8 cellular contexts compared by ENCODE assay signal in the genomic region with DNA sequence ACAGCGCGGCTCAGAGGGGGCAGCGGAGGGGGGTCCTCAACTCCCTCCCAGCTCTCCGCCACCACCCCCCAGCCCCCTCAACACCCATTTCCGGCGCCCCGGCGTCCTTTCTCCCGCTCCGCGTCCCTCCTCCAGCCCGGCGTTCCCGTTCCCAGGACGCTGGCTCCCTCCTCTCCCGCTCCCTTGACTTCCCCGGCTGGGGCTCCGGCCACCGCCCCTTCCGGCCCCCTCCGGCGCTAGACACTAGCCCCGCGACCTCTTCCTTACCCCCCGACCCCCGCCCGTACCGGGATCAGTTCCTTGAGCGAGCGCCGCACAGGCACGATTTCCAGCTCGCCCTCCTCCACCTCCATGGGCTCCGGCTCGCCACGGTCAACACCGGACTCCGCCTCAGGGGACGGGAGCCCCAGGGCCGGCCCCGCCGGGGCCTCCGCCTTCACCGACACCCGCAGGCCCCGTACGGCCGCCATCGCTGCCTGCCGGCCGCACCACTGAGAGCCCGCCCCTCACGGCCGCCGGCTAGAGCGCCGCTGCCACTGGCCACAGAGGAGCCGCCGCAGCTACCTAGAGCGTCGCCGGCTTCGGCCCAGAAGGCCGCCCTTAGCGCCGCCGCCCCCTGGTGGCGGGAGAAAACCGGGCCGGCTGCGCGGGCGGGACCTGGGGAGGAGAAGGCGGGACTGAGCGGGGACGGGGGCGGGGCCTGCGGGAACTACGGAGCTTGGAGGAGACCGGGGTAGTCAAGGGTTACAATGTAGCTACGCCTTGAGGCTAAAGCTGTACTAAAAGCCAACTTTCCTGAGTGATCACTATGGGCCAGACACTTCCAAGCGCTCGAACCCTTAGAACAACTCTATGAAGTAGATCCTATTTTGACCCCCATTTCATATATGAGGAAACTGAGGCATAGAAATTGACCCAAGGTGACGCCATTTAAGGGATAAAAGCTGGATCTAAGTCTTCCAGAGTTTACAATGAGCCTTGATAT. TPM values are rescaled to one million over a fixed set of nuclear protein-coding genes. Genes with fewer than 3 reads are reported as not detected.
DNase-seq lines count a peak whose midpoint lies in the region; ATAC-seq and TF ChIP-seq lines count a peak whose summit lies in the region.

A gene with protein sequence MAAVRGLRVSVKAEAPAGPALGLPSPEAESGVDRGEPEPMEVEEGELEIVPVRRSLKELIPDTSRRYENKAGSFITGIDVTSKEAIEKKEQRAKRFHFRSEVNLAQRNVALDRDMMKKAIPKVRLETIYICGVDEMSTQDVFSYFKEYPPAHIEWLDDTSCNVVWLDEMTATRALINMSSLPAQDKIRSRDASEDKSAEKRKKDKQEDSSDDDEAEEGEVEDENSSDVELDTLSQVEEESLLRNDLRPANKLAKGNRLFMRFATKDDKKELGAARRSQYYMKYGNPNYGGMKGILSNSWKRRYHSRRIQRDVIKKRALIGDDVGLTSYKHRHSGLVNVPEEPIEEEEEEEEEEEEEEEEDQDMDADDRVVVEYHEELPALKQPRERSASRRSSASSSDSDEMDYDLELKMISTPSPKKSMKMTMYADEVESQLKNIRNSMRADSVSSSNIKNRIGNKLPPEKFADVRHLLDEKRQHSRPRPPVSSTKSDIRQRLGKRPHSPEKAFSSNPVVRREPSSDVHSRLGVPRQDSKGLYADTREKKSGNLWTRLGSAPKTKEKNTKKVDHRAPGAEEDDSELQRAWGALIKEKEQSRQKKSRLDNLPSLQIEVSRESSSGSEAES (minus strand): TSS at position 493 of the 985 bp plus-strand sequence. CDS start 23 bp downstream, at position 470.

- TF ChIP-seq CTCF in C4-2B (conservative IDR thresholded peaks at IDR 0.05) (peak; percentile 100), coronary artery (IDR thresholded peaks at IDR 0.05) (peak; percentile 94)

- DNase-seq in GM19240 (ENCODE audit: insufficient read length, low spot score): peak; percentile 97
- peak; percentile 59 to 89 for DNase-seq in NCI-H526 (lab: John Stamatoyannopoulos, UW)
- DNase-seq in activated CD4-positive, alpha-beta T cell treated with anti-CD3 and anti-CD28 coated beads, Interleukin-2, amount 10 ng/mL, durations not matched to agents 24 days and 14 days: peak; percentile 98
- peak; percentile 91 for DNase-seq in coronary artery (ENCODE audit: low spot score)
- peak; percentile 97 for DNase-seq in left kidney (ENCODE audit: low read depth, low spot score)
- peak; percentile 92 to 93 for DNase-seq in stimulated activated CD4-positive, alpha-beta T cell treated with anti-CD3 and anti-CD28 coated beads, Interleukin-2, amount 100 ng/mL, for 24 hours

- intact Hi-C loops in activated CD4-positive, alpha-beta T cell treated with anti-CD3 and anti-CD28 coated beads, Interleukin-2, amount 10 ng/mL, durations not matched to agents 24 days and 14 days (cut with micrococcal nuclease): loop anchor here (1.0 to 5.0 kb wide), 3 partner anchors 109 to 297 kb away; partner anchors contain the start of genes ATP2A3, CYB5D2 and ZZEF1

- no peaks in the 10 kb centered on the region for H3K9me3 Mint-ChIP-seq in activated CD4-positive, alpha-beta T cell treated with anti-CD3 and anti-CD28 coated beads, Interleukin-2, amount 10 ng/mL, durations not matched to agents 24 days and 14 days

- ATAC-seq in HG03457 (IDR thresholded peaks at IDR 0.05; ENCODE audit: unreplicated experiment): peak; percentile 78

- peak within 1 kb of the TSS; percentile 87 for H3K4me3 ChIP-seq in coronary artery

- peaks cover 22% of the 10 kb centered on the region for H3K4me1 Mint-ChIP-seq in activated CD4-positive, alpha-beta T cell treated with anti-CD3 and anti-CD28 coated beads, Interleukin-2, amount 10 ng/mL, durations not matched to agents 24 days and 14 days

- H3K4me3 Mint-ChIP-seq in activated CD4-positive, alpha-beta T cell treated with anti-CD3 and anti-CD28 coated beads, Interleukin-2, amount 10 ng/mL, durations not matched to agents 24 days and 14 days: peak within 1 kb of the TSS; percentile 97

- H3K27me3 Mint-ChIP-seq in activated CD4-positive, alpha-beta T cell treated with anti-CD3 and anti-CD28 coated beads, Interleukin-2, amount 10 ng/mL, durations not matched to agents 24 days and 14 days: peaks cover 17% of the 10 kb centered on the region

- peaks cover 14% of the 10 kb centered on the region for H3K36me3 Mint-ChIP-seq in activated CD4-positive, alpha-beta T cell treated with anti-CD3 and anti-CD28 coated beads, Interleukin-2, amount 10 ng/mL, durations not matched to agents 24 days and 14 days (ENCODE audit: low read depth)

- H3K27ac Mint-ChIP-seq in activated CD4-positive, alpha-beta T cell treated with anti-CD3 and anti-CD28 coated beads, Interleukin-2, amount 10 ng/mL, durations not matched to agents 24 days and 14 days: peak within 1 kb of the TSS; percentile 94

- H3K27ac ChIP-seq in C4-2B: peak within 1 kb of the TSS; percentile 92
- H3K27ac ChIP-seq in coronary artery: peak within 1 kb of the TSS; percentile 75 to 90

RNA-seq across cellular contexts. Expression of the gene that starts here (rescaled TPM):
- total RNA-seq in activated CD4-positive, alpha-beta T cell treated with anti-CD3 and anti-CD28 coated beads, Interleukin-2, amount 10 ng/mL, durations not matched to agents 24 days and 14 days: 45.9 and 52.1 TPM in 2 replicates

Comparison
In these comparisons a context has a peak if more than half of its experiments do, and no peak if none do; other contexts are left out.
1. Peak in every context shown above with its lines: DNase-seq, ATAC-seq, H3K4me3 ChIP-seq and H3K27ac ChIP-seq.